8 cellular contexts compared by ENCODE assay signal in genomic region chr11:125063429-125064043, GRCh38.
DNase-seq lines count a peak whose midpoint lies in the region; ATAC-seq lines count a peak whose summit lies in the region.

No MANE protein-coding gene starts in this region.

- peak overlapping the region; percentile 75 for H3K4me3 Mint-ChIP-seq in stimulated activated naive CD8-positive, alpha-beta T cell treated with anti-CD3 and anti-CD28 coated beads, Interleukin-15, Interleukin-2, amounts not matched to agents 100 ng/mL and 50 ng/mL, for 24 hours
- H3K4me3 Mint-ChIP-seq in activated naive CD8-positive, alpha-beta T cell: peak overlapping the region; percentile 63

- H3K27ac Mint-ChIP-seq in stimulated activated naive CD8-positive, alpha-beta T cell treated with anti-CD3 and anti-CD28 coated beads, Interleukin-15, Interleukin-2, amounts not matched to agents 100 ng/mL and 50 ng/mL, for 24 hours: no peak overlapping the region
- no peak overlapping the region for H3K27ac Mint-ChIP-seq in activated naive CD8-positive, alpha-beta T cell

- no peaks in the 10 kb centered on the region for H3K36me3 ChIP-seq in iPS-15b (ENCODE audit: control insufficient read depth, insufficient read depth, low read length)

- H3K36me3 Mint-ChIP-seq in stimulated activated naive CD8-positive, alpha-beta T cell treated with anti-CD3 and anti-CD28 coated beads, Interleukin-15, Interleukin-2, amounts not matched to agents 100 ng/mL and 50 ng/mL, for 24 hours (ENCODE audit: low read depth): no peaks in the 10 kb centered on the region
- no peaks in the 10 kb centered on the region for H3K36me3 Mint-ChIP-seq in activated naive CD8-positive, alpha-beta T cell

- H3K27me3 ChIP-seq in iPS-15b (ENCODE audit: control insufficient read depth, insufficient read depth, low read length): peaks cover 46% of the 10 kb centered on the region

- H3K4me3 ChIP-seq in iPS-15b (ENCODE audit: low read depth, low read length) (peak overlapping the region; percentile 70), skin epidermis (peak overlapping the region; percentile 45 to 63 (median 55))

- H3K4me1 ChIP-seq in iPS-15b (ENCODE audit: control insufficient read depth, insufficient read depth, low read length): no peaks in the 10 kb centered on the region

- H3K9ac ChIP-seq in iPS-15b (ENCODE audit: low read depth, low read length): no peak overlapping the region

- H3K9me3 Mint-ChIP-seq in stimulated activated naive CD8-positive, alpha-beta T cell treated with anti-CD3 and anti-CD28 coated beads, Interleukin-15, Interleukin-2, amounts not matched to agents 100 ng/mL and 50 ng/mL, for 24 hours: no peaks in the 10 kb centered on the region
- no peaks in the 10 kb centered on the region for H3K9me3 Mint-ChIP-seq in activated naive CD8-positive, alpha-beta T cell (ENCODE audit: low read depth)

- no peak for DNase-seq in stimulated activated naive CD8-positive, alpha-beta T cell treated with anti-CD3 and anti-CD28 coated beads, Interleukin-15, Interleukin-2, amounts not matched to agents 100 U/mL and 50 U/mL, for 24 hours
- DNase-seq in NCI-H1694 (lab: John Stamatoyannopoulos, UW) (no peak), midbrain (lab: John Stamatoyannopoulos, UW) (no peak)

- no peak for ATAC-seq in stimulated activated naive CD8-positive, alpha-beta T cell treated with anti-CD3 and anti-CD28 coated beads, Interleukin-15, Interleukin-2, amounts not matched to agents 100 U/mL and 50 U/mL, for 24 hours
- ATAC-seq in HG03066 (IDR thresholded peaks at IDR 0.05; ENCODE audit: low read depth, unreplicated experiment): peak; percentile 25

- peaks cover 40% of the 10 kb centered on the region for H3K27me3 Mint-ChIP-seq in stimulated activated naive CD8-positive, alpha-beta T cell treated with anti-CD3 and anti-CD28 coated beads, Interleukin-15, Interleukin-2, amounts not matched to agents 100 ng/mL and 50 ng/mL, for 24 hours
- H3K27me3 Mint-ChIP-seq in activated naive CD8-positive, alpha-beta T cell: peaks cover 26% of the 10 kb centered on the region

- peaks cover 15% of the 10 kb centered on the region for H3K4me1 Mint-ChIP-seq in stimulated activated naive CD8-positive, alpha-beta T cell treated with anti-CD3 and anti-CD28 coated beads, Interleukin-15, Interleukin-2, amounts not matched to agents 100 ng/mL and 50 ng/mL, for 24 hours (ENCODE audit: low read depth)
- peaks cover 9% of the 10 kb centered on the region for H3K4me1 Mint-ChIP-seq in activated naive CD8-positive, alpha-beta T cell (ENCODE audit: low read depth)

- no peaks in the 10 kb centered on the region for H3K9me3 ChIP-seq in iPS-15b (ENCODE audit: control insufficient read depth, insufficient read depth, low read length)

- peak overlapping the region; percentile 54 to 85 (median 76) for H3K27ac ChIP-seq in skin epidermis
